In the genomic region with DNA sequence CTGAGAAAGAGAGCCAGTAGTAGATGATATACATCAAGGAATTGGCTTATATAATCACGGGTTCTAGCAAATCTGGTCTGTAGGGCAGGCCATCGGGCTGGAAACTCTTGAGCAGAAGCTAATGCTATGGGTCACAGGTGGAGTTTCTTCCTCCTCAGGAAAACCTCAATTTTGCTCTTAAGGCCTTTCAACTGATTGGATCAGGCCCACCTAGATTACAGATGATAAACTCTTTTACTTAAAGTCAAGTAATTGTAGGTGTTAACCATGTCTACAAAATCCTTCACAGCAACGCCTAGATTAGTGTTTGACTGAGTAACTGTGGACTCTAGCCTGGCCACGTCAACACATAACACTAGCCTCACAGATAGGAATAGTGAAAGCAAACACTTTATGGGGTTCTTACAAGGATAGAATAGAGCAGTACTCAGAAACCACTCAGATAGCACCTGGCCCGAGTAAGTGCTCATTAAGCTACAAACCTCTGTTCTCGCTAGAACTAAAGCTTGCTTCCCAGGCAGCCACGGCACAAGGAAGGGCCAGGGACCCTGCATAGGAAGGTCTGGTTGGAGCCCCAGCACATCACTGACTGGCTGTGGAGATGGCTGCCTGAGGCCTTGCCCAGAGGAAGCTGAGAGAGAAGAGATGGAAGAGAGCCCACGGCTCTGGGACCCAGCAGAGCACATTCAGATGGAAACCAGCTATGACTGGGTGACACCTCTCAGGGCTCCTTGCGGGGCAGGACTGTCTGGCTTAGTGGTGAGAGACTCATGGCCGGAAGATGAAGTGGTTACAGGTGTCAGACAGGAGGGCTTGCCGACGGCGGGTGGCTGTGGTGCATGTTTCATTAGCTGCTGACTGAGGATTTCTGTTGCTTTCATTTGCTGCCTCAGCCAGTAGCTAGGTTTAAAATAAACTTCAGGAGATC, we compare ENCODE assay signal across 1 cellular context.
TF ChIP-seq lines count a peak whose summit lies in the region.

No MANE protein-coding gene starts in this region.

TF ChIP-seq in GM12878, 131 proteins besides CTCF, POLR2A, EP300 and RAD21 (continued from another document and continues in another):
- no peak for TF ChIP-seq ATF3 (IDR thresholded peaks at IDR 0.05; ENCODE audit: borderline replicate concordance, extremely low read depth, low read depth, low read length)
- TF ChIP-seq JUND (IDR thresholded peaks at IDR 0.05; ENCODE audit: low read depth, low read length), result no peak
- no peak for TF ChIP-seq NR2C1 (IDR thresholded peaks at IDR 0.05)
- TF ChIP-seq RCOR1 (conservative IDR thresholded peaks at IDR 0.05; ENCODE audit: low read depth, low read length), result no peak
- no peak for TF ChIP-seq NRF1 (conservative IDR thresholded peaks at IDR 0.05; ENCODE audit: low read depth, low read length)
- TF ChIP-seq SMARCA5 (IDR thresholded peaks at IDR 0.05), result peak; percentile 25; the same call in 1 of the 2 replicates
- no peak for TF ChIP-seq YBX1 (IDR thresholded peaks at IDR 0.05)
- TF ChIP-seq TCF12 (IDR thresholded peaks at IDR 0.05; ENCODE audit: low read depth, low read length), result peak; percentile 79
- TF ChIP-seq MTA3 (IDR thresholded peaks at IDR 0.05; ENCODE audit: borderline replicate concordance, low read length), result no peak
- TF ChIP-seq, protein P1, sequence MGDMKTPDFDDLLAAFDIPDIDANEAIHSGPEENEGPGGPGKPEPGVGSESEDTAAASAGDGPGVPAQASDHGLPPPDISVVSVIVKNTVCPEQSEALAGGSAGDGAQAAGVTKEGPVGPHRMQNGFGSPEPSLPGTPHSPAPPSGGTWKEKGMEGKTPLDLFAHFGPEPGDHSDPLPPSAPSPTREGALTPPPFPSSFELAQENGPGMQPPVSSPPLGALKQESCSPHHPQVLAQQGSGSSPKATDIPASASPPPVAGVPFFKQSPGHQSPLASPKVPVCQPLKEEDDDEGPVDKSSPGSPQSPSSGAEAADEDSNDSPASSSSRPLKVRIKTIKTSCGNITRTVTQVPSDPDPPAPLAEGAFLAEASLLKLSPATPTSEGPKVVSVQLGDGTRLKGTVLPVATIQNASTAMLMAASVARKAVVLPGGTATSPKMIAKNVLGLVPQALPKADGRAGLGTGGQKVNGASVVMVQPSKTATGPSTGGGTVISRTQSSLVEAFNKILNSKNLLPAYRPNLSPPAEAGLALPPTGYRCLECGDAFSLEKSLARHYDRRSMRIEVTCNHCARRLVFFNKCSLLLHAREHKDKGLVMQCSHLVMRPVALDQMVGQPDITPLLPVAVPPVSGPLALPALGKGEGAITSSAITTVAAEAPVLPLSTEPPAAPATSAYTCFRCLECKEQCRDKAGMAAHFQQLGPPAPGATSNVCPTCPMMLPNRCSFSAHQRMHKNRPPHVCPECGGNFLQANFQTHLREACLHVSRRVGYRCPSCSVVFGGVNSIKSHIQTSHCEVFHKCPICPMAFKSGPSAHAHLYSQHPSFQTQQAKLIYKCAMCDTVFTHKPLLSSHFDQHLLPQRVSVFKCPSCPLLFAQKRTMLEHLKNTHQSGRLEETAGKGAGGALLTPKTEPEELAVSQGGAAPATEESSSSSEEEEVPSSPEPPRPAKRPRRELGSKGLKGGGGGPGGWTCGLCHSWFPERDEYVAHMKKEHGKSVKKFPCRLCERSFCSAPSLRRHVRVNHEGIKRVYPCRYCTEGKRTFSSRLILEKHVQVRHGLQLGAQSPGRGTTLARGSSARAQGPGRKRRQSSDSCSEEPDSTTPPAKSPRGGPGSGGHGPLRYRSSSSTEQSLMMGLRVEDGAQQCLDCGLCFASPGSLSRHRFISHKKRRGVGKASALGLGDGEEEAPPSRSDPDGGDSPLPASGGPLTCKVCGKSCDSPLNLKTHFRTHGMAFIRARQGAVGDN (IDR thresholded peaks at IDR 0.05), result no peak
- TF ChIP-seq, protein P2, sequence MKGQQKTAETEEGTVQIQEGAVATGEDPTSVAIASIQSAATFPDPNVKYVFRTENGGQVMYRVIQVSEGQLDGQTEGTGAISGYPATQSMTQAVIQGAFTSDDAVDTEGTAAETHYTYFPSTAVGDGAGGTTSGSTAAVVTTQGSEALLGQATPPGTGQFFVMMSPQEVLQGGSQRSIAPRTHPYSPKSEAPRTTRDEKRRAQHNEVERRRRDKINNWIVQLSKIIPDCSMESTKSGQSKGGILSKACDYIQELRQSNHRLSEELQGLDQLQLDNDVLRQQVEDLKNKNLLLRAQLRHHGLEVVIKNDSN (IDR thresholded peaks at IDR 0.05; ENCODE audit: borderline replicate concordance, extremely low read length, insufficient read depth, low read depth, low read length), result no peak
- no peak for TF ChIP-seq ZBED1 (IDR thresholded peaks at IDR 0.05; ENCODE audit: borderline replicate concordance)
- TF ChIP-seq, protein P3, sequence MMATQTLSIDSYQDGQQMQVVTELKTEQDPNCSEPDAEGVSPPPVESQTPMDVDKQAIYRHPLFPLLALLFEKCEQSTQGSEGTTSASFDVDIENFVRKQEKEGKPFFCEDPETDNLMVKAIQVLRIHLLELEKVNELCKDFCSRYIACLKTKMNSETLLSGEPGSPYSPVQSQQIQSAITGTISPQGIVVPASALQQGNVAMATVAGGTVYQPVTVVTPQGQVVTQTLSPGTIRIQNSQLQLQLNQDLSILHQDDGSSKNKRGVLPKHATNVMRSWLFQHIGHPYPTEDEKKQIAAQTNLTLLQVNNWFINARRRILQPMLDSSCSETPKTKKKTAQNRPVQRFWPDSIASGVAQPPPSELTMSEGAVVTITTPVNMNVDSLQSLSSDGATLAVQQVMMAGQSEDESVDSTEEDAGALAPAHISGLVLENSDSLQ (IDR thresholded peaks at IDR 0.05), result peak; percentile 62
- TF ChIP-seq ZNF384 (IDR thresholded peaks at IDR 0.05; ENCODE audit: borderline replicate concordance, low read depth, low read length), result no peak
- no peak for TF ChIP-seq SREBF1 (IDR thresholded peaks at IDR 0.05; ENCODE audit: low read length)
- TF ChIP-seq NR2C2 (IDR thresholded peaks at IDR 0.05; ENCODE audit: borderline replicate concordance, control insufficient read depth, insufficient read length, low read depth), result no peak
- TF ChIP-seq SMAD1 (IDR thresholded peaks at IDR 0.05; ENCODE audit: low read depth, partially characterized antibody), result no peak
- TF ChIP-seq, protein P4, sequence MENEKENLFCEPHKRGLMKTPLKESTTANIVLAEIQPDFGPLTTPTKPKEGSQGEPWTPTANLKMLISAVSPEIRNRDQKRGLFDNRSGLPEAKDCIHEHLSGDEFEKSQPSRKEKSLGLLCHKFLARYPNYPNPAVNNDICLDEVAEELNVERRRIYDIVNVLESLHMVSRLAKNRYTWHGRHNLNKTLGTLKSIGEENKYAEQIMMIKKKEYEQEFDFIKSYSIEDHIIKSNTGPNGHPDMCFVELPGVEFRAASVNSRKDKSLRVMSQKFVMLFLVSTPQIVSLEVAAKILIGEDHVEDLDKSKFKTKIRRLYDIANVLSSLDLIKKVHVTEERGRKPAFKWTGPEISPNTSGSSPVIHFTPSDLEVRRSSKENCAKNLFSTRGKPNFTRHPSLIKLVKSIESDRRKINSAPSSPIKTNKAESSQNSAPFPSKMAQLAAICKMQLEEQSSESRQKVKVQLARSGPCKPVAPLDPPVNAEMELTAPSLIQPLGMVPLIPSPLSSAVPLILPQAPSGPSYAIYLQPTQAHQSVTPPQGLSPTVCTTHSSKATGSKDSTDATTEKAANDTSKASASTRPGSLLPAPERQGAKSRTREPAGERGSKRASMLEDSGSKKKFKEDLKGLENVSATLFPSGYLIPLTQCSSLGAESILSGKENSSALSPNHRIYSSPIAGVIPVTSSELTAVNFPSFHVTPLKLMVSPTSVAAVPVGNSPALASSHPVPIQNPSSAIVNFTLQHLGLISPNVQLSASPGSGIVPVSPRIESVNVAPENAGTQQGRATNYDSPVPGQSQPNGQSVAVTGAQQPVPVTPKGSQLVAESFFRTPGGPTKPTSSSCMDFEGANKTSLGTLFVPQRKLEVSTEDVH (IDR thresholded peaks at IDR 0.05; ENCODE audit: low read depth, partially characterized antibody), result no peak
- no peak for TF ChIP-seq SUPT20H (IDR thresholded peaks at IDR 0.05; ENCODE audit: borderline replicate concordance, control insufficient read depth, low read depth, low read length)
- no peak for TF ChIP-seq POLR2AphosphoS5 (IDR thresholded peaks at IDR 0.05; ENCODE audit: low read length)
- no peak for TF ChIP-seq HSF1 (IDR thresholded peaks at IDR 0.05; ENCODE audit: low read depth, low read length)
- TF ChIP-seq ZNF274 (IDR thresholded peaks at IDR 0.05; ENCODE audit: insufficient read depth, insufficient read length), result no peak
- TF ChIP-seq, protein P5, sequence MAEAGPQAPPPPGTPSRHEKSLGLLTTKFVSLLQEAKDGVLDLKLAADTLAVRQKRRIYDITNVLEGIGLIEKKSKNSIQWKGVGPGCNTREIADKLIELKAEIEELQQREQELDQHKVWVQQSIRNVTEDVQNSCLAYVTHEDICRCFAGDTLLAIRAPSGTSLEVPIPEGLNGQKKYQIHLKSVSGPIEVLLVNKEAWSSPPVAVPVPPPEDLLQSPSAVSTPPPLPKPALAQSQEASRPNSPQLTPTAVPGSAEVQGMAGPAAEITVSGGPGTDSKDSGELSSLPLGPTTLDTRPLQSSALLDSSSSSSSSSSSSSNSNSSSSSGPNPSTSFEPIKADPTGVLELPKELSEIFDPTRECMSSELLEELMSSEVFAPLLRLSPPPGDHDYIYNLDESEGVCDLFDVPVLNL (IDR thresholded peaks at IDR 0.05; ENCODE audit: low read depth, low read length), result no peak
- TF ChIP-seq SIN3A (IDR thresholded peaks at IDR 0.05; ENCODE audit: low read depth, low read length), result no peak
- no peak for TF ChIP-seq KLF5 (IDR thresholded peaks at IDR 0.05; ENCODE audit: partially characterized antibody)
- TF ChIP-seq MYC (IDR thresholded peaks at IDR 0.05; ENCODE audit: insufficient read depth, insufficient read length, insufficient replicate concordance, low read length, severe bottlenecking), result no peak
- TF ChIP-seq RB1 (IDR thresholded peaks at IDR 0.05; ENCODE audit: borderline replicate concordance), result no peak; the same call in 1 of the 2 replicates
- TF ChIP-seq, protein P6, sequence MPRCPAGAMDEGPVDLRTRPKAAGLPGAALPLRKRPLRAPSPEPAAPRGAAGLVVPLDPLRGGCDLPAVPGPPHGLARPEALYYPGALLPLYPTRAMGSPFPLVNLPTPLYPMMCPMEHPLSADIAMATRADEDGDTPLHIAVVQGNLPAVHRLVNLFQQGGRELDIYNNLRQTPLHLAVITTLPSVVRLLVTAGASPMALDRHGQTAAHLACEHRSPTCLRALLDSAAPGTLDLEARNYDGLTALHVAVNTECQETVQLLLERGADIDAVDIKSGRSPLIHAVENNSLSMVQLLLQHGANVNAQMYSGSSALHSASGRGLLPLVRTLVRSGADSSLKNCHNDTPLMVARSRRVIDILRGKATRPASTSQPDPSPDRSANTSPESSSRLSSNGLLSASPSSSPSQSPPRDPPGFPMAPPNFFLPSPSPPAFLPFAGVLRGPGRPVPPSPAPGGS (IDR thresholded peaks at IDR 0.05; ENCODE audit: borderline replicate concordance, insufficient read depth, low read depth, low read length, poor library complexity, severe bottlenecking), result no peak
- TF ChIP-seq NKRF (conservative IDR thresholded peaks at IDR 0.05), result no peak
- TF ChIP-seq, protein P7, sequence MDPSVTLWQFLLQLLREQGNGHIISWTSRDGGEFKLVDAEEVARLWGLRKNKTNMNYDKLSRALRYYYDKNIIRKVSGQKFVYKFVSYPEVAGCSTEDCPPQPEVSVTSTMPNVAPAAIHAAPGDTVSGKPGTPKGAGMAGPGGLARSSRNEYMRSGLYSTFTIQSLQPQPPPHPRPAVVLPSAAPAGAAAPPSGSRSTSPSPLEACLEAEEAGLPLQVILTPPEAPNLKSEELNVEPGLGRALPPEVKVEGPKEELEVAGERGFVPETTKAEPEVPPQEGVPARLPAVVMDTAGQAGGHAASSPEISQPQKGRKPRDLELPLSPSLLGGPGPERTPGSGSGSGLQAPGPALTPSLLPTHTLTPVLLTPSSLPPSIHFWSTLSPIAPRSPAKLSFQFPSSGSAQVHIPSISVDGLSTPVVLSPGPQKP (IDR thresholded peaks at IDR 0.05; ENCODE audit: low read depth, low read length), result 0 out of 2 replicates have a peak, but pooled peaks have one; percentile 32
- TF ChIP-seq SIX5 (IDR thresholded peaks at IDR 0.05; ENCODE audit: low read depth, low read length, severe bottlenecking), result no peak
- peak; percentile 71; the same call in 1 of the 2 replicates for TF ChIP-seq TBL1XR1 (IDR thresholded peaks at IDR 0.05; ENCODE audit: low read depth, low read length)
- peak; percentile 91 for TF ChIP-seq ZNF24 (IDR thresholded peaks at IDR 0.05)
- TF ChIP-seq KDM1A (IDR thresholded peaks at IDR 0.05; ENCODE audit: borderline replicate concordance), result no peak
- TF ChIP-seq ZZZ3 (IDR thresholded peaks at IDR 0.05; ENCODE audit: control insufficient read depth, insufficient read length, low read depth), result no peak
